1 cellular context compared by ENCODE assay signal in genomic region chr5:141528401-141528984, GRCh38.
TF ChIP-seq lines count a peak whose summit lies in the region.

No MANE protein-coding gene starts in this region.

TF ChIP-seq in K562, 482 proteins besides CTCF, POLR2A, EP300 and RAD21 (continued from another document):
- no peak for TF ChIP-seq ZNF696 (CRISPR knock-in tag; conservative IDR thresholded peaks at IDR 0.05)
- no peak for TF ChIP-seq ZFP1 (CRISPR knock-in tag; IDR thresholded peaks at IDR 0.05)
- no peak for TF ChIP-seq PHF21A (IDR thresholded peaks at IDR 0.05; ENCODE audit: borderline replicate concordance, low read depth)
- TF ChIP-seq TRIM28 (IDR thresholded peaks at IDR 0.05): no peak
- TF ChIP-seq MCM5 (IDR thresholded peaks at IDR 0.05; ENCODE audit: low read depth): no peak
- TF ChIP-seq HOMEZ (CRISPR knock-in tag; IDR thresholded peaks at IDR 0.05): no peak
- TF ChIP-seq CHD1 (IDR thresholded peaks at IDR 0.05; ENCODE audit: low read length): no peak
- no peak for TF ChIP-seq ZNF197 (CRISPR knock-in tag; IDR thresholded peaks at IDR 0.05; ENCODE audit: low read depth)
- no peak for TF ChIP-seq CBFA2T2 (conservative IDR thresholded peaks at IDR 0.05)
- TF ChIP-seq NBN (IDR thresholded peaks at IDR 0.05; ENCODE audit: low read depth): no peak
